In genomic region chr14:68795602-68796417, GRCh38 we compare ENCODE assay signal across 1 cellular context.
A peak's percentile ranks its signal among the peaks of the same experiment; 100 is the strongest.
TF ChIP-seq lines count a peak whose summit lies in the region.

No MANE protein-coding gene starts in this region.

TF ChIP-seq in HepG2, 621 proteins besides CTCF, POLR2A, EP300 and RAD21 (continued from another document and continues in another):
- TF ChIP-seq NFAT5 (CRISPR knock-in tag; IDR thresholded peaks at IDR 0.05) (no peak), ARID2 (CRISPR knock-in tag; IDR thresholded peaks at IDR 0.05; ENCODE audit: borderline replicate concordance) (no peak), IKZF5 (CRISPR knock-in tag; IDR thresholded peaks at IDR 0.05) (peak; percentile 54), ZNF569 (CRISPR knock-in tag; IDR thresholded peaks at IDR 0.05; ENCODE audit: borderline replicate concordance) (no peak), ZNF446 (CRISPR knock-in tag; IDR thresholded peaks at IDR 0.05) (no peak; the same call in 1 of the 2 replicates), TARDBP (CRISPR knock-in tag; IDR thresholded peaks at IDR 0.05) (no peak; the same call in 1 of the 2 replicates), SMC3 (IDR thresholded peaks at IDR 0.05; ENCODE audit: low read length) (no peak), ETV5 (CRISPR knock-in tag; IDR thresholded peaks at IDR 0.05; ENCODE audit: borderline replicate concordance) (peak; percentile 97), ARID5B (CRISPR knock-in tag; IDR thresholded peaks at IDR 0.05) (peak; percentile 50; the same call in 1 of the 2 replicates), ERF (CRISPR knock-in tag; IDR thresholded peaks at IDR 0.05) (peak; percentile 39; the same call in 1 of the 2 replicates), MATR3 (CRISPR knock-in tag; IDR thresholded peaks at IDR 0.05) (no peak), ZNF775 (CRISPR knock-in tag; IDR thresholded peaks at IDR 0.05; ENCODE audit: borderline replicate concordance) (no peak), DDIT3 (CRISPR knock-in tag; IDR thresholded peaks at IDR 0.05) (no peak), E2F2 (CRISPR knock-in tag; IDR thresholded peaks at IDR 0.05; ENCODE audit: borderline replicate concordance) (no peak), ZNF430 (CRISPR knock-in tag; IDR thresholded peaks at IDR 0.05) (peak; percentile 77), CREM (IDR thresholded peaks at IDR 0.05) (no peak), CREM (CRISPR knock-in tag; IDR thresholded peaks at IDR 0.05) (no peak), ARID3A (IDR thresholded peaks at IDR 0.05; ENCODE audit: low read depth, low read length) (no peak), USF2 (IDR thresholded peaks at IDR 0.05; ENCODE audit: low read depth, low read length) (no peak), USF2 (CRISPR knock-in tag; IDR thresholded peaks at IDR 0.05; ENCODE audit: borderline replicate concordance) (no peak), SUZ12 (IDR thresholded peaks at IDR 0.05; ENCODE audit: low read depth, low read length) (no peak), U2AF2 (IDR thresholded peaks at IDR 0.05; ENCODE audit: low read depth, low read length) (no peak), FOXO1 (CRISPR knock-in tag; IDR thresholded peaks at IDR 0.05) (peak; percentile 57), GATAD1 (CRISPR knock-in tag; IDR thresholded peaks at IDR 0.05) (peak; percentile 60), ZNF441 (CRISPR knock-in tag; IDR thresholded peaks at IDR 0.05; ENCODE audit: borderline replicate concordance) (peak; percentile 23; the same call in 1 of the 2 replicates), FOXJ3 (CRISPR knock-in tag; IDR thresholded peaks at IDR 0.05; ENCODE audit: borderline replicate concordance) (no peak), SNAPC4 (CRISPR knock-in tag; IDR thresholded peaks at IDR 0.05) (0 out of 2 replicates have a peak, but pooled peaks have one; percentile 56), ZNF597 (CRISPR knock-in tag; IDR thresholded peaks at IDR 0.05) (no peak), ZFP90 (CRISPR knock-in tag; IDR thresholded peaks at IDR 0.05; ENCODE audit: borderline replicate concordance) (no peak), MIXL1 (CRISPR knock-in tag; IDR thresholded peaks at IDR 0.05) (0 out of 2 replicates have a peak, but pooled peaks have one; percentile 4), ZNF44 (CRISPR knock-in tag; IDR thresholded peaks at IDR 0.05) (peak; percentile 90; the same call in 1 of the 2 replicates), TAF15 (IDR thresholded peaks at IDR 0.05; ENCODE audit: low read depth, low read length, poor library complexity, severe bottlenecking) (peak; percentile 46)
